In the genomic region with DNA sequence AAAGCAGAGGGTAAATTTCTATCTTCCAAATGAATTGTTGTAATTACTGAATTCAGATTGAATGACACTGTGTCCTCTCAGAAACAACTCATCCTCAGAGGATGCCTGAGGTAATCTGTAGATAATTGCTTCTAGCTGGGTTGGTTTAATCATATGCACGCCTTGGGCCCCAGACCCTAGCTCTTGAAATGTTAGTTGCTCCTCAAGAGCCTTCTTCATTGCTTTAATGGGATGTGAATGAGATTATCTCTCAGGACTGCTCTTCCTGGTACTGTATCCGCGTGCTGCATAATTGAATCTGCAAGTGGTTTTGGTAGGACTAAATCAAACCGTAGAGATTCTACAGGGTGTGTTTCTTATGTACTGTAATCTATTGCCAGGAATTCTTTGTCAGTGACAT, we compare ENCODE assay signal across 18 cellular contexts.
"Had no signal": no experiment of that assay in that cellular context is flagged by ENCODE, and none has a peak within 500 bp of the region (broad histone marks: within the 10 kb centered on the region; RNA-seq: fewer than 3 reads in every experiment).

No MANE protein-coding gene starts in this region.

- H3K4me1 ChIP-seq: esophagus squamous epithelium, left ventricle myocardium inferior, lower lobe of right lung, right atrium auricular region, sigmoid colon, testis, transverse colon had no signal

- H3K27ac ChIP-seq: esophagus squamous epithelium, left ventricle myocardium inferior, lower lobe of right lung, neutrophil, right atrium auricular region, sigmoid colon, skin epidermis, testis, transverse colon had no signal

- H3K9me3 ChIP-seq: esophagus squamous epithelium, left ventricle myocardium inferior, lower lobe of right lung, neutrophil, right atrium auricular region, sigmoid colon, testis, transverse colon had no signal

- H3K27me3 ChIP-seq: esophagus squamous epithelium, neutrophil, right atrium auricular region, sigmoid colon, testis, transverse colon had no signal

- DNase-seq: esophagus squamous epithelium; foreskin fibroblast; kidney; left cardiac atrium; left ventricle myocardium inferior; lower lobe of right lung; mesenchymal stem cell; naive B cell; sigmoid colon; stimulated activated CD4-positive, alpha-beta T cell treated with anti-CD3 and anti-CD28 coated beads, Interleukin-2, amount 100 ng/mL, for 24 hours; stimulated activated CD4-positive, alpha-beta T cell treated with anti-CD3 and anti-CD28 coated beads, Interleukin-4, amount 100 ng/mL, for 4 hours; stimulated activated naive B cell treated with anti-CD40 and anti-IgM and Interleukin-4, amounts not matched to agents 10 μg/mL and 1 μg/mL and 100 μg/mL, for 72 hours; stimulated activated naive CD8-positive, alpha-beta T cell treated with anti-CD3 and anti-CD28 coated beads, Interleukin-15, amount 100 ng/mL, for 72 hours; testis; transverse colon had no signal

- H3K36me3 ChIP-seq: esophagus squamous epithelium, left ventricle myocardium inferior, lower lobe of right lung, neutrophil, right atrium auricular region, sigmoid colon, transverse colon had no signal

- H3K4me3 ChIP-seq: esophagus squamous epithelium, left ventricle myocardium inferior, lower lobe of right lung, right atrium auricular region, sigmoid colon, skin epidermis, testis, transverse colon had no signal

- ATAC-seq: left cardiac atrium; lower lobe of right lung; stimulated activated naive B cell treated with anti-CD40 and anti-IgM and Interleukin-4, amounts not matched to agents 10 μg/mL and 1 μg/mL and 100 μg/mL, for 72 hours; stimulated activated naive CD8-positive, alpha-beta T cell treated with anti-CD3 and anti-CD28 coated beads, Interleukin-15, amount 100 ng/mL, for 72 hours had no signal
